In the genomic region with DNA sequence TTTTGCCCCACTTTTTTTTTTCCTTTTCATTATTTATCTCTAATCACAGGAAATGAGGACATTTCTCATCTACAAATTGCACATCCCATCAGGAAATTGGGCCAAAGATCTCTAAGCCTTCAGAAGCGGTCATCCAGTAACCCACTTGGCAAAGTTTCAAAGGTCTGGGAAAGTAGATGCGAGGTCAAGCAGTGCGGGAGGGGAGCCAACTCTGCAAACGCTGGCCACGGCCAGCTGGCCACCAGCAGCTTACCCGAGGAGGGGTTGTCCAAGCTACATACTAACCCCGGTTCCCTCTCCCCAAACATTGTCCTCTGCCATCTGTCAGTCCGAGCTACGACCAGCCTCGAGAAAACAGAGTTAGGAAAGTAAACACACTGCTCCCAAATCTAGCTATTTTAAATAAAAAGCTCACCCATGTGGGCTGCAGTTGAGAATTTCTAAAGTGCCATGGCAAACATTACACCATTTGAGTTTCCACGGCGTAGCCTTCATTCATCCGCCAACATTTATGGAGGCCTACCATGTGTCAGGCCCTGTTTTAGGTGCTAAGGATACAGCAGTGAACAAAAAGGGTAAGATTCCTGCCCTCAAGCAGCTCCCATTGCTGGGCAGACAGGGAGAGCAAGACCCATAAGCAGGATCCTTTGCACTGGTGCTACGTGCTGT, we compare ENCODE assay signal across 1 cellular context.
TF ChIP-seq lines count a peak whose summit lies in the region.

No MANE protein-coding gene starts in this region.

TF ChIP-seq in HepG2, 621 proteins besides CTCF, POLR2A, EP300 and RAD21 (continues in another document):
- TF ChIP-seq ZNF703 (CRISPR knock-in tag; IDR thresholded peaks at IDR 0.05; ENCODE audit: borderline replicate concordance) (no peak), SIN3A (IDR thresholded peaks at IDR 0.05; ENCODE audit: borderline replicate concordance, low read depth, low read length) (peak; percentile 74; the same call in 1 of the 2 replicates), MAX (IDR thresholded peaks at IDR 0.05) (peak; percentile 29; the same call in 1 of the 2 replicates), REL (CRISPR knock-in tag; conservative IDR thresholded peaks at IDR 0.05) (peak; percentile 78; the same call in 1 of the 2 replicates), MXI1 (IDR thresholded peaks at IDR 0.05; ENCODE audit: borderline replicate concordance, low read depth, low read length) (no peak), SKI (IDR thresholded peaks at IDR 0.05; ENCODE audit: partially characterized antibody) (no peak), ZNF788 (CRISPR knock-in tag; IDR thresholded peaks at IDR 0.05; ENCODE audit: borderline replicate concordance) (no peak), MXD4 (CRISPR knock-in tag; IDR thresholded peaks at IDR 0.05) (no peak), DMAP1 (CRISPR knock-in tag; IDR thresholded peaks at IDR 0.05) (0 out of 2 replicates have a peak, but pooled peaks have one; percentile 25), CCDC6 (CRISPR knock-in tag; IDR thresholded peaks at IDR 0.05) (no peak), RBM22 (optimal IDR thresholded peaks at IDR 0.05; ENCODE audit: low read length) (no peak), ZFP41 (CRISPR knock-in tag; IDR thresholded peaks at IDR 0.05; ENCODE audit: borderline replicate concordance) (no peak), ZFP37 (CRISPR knock-in tag; IDR thresholded peaks at IDR 0.05; ENCODE audit: borderline replicate concordance) (no peak), ZFP1 (CRISPR knock-in tag; IDR thresholded peaks at IDR 0.05) (no peak), MLX (CRISPR knock-in tag; IDR thresholded peaks at IDR 0.05) (0 out of 2 replicates have a peak, but pooled peaks have one; percentile 10), NCOA1 (CRISPR knock-in tag; IDR thresholded peaks at IDR 0.05) (no peak), TBX2 (CRISPR knock-in tag; IDR thresholded peaks at IDR 0.05; ENCODE audit: borderline replicate concordance) (no peak), NR2F1 (CRISPR knock-in tag; IDR thresholded peaks at IDR 0.05) (peak; percentile 58 to 71), FOXP1 (IDR thresholded peaks at IDR 0.05) (no peak), FOXP1 (CRISPR knock-in tag; IDR thresholded peaks at IDR 0.05) (no peak), RARA (CRISPR knock-in tag; IDR thresholded peaks at IDR 0.05) (peak; percentile 82), FOXA1 (IDR thresholded peaks at IDR 0.05) (no peak), FOXA1 (CRISPR knock-in tag; IDR thresholded peaks at IDR 0.05) (no peak), MEF2D (CRISPR knock-in tag; IDR thresholded peaks at IDR 0.05) (peak; percentile 58; the same call in 1 of the 2 replicates), ZNF619 (CRISPR knock-in tag; IDR thresholded peaks at IDR 0.05) (no peak), ZKSCAN8 (CRISPR knock-in tag; IDR thresholded peaks at IDR 0.05; ENCODE audit: borderline replicate concordance) (no peak; the same call in 1 of the 2 replicates), ZNF354B (CRISPR knock-in tag; IDR thresholded peaks at IDR 0.05) (no peak), PATZ1 (CRISPR knock-in tag; IDR thresholded peaks at IDR 0.05) (peak; percentile 82), ZNF614 (CRISPR knock-in tag; IDR thresholded peaks at IDR 0.05; ENCODE audit: borderline replicate concordance) (no peak), RARG (CRISPR knock-in tag; IDR thresholded peaks at IDR 0.05; ENCODE audit: low read depth) (no peak), CREM (IDR thresholded peaks at IDR 0.05) (no peak; the same call in 1 of the 2 replicates), CREM (CRISPR knock-in tag; IDR thresholded peaks at IDR 0.05) (no peak), MAFF (IDR thresholded peaks at IDR 0.05; ENCODE audit: low read depth, low read length) (no peak), ZNF432 (CRISPR knock-in tag; IDR thresholded peaks at IDR 0.05; ENCODE audit: borderline replicate concordance) (no peak), SCMH1 (CRISPR knock-in tag; IDR thresholded peaks at IDR 0.05; ENCODE audit: borderline replicate concordance) (no peak), GATA4 (IDR thresholded peaks at IDR 0.05; ENCODE audit: borderline replicate concordance, low read depth) (0 out of 2 replicates have a peak, but pooled peaks have one; percentile 5), GMEB1 (CRISPR knock-in tag; IDR thresholded peaks at IDR 0.05; ENCODE audit: borderline replicate concordance) (no peak), ZSCAN9 (CRISPR knock-in tag; IDR thresholded peaks at IDR 0.05; ENCODE audit: borderline replicate concordance) (peak; percentile 86; the same call in 1 of the 2 replicates), FOXM1 (CRISPR knock-in tag; IDR thresholded peaks at IDR 0.05) (no peak), GATAD2A (CRISPR knock-in tag; IDR thresholded peaks at IDR 0.05) (0 out of 2 replicates have a peak, but pooled peaks have one; percentile 31), TCF12 (IDR thresholded peaks at IDR 0.05) (no peak), TCF12 (CRISPR knock-in tag; IDR thresholded peaks at IDR 0.05) (0 out of 2 replicates have a peak, but pooled peaks have one; percentile 8), GTF2F1 (IDR thresholded peaks at IDR 0.05; ENCODE audit: low read length) (no peak), RXRB (CRISPR knock-in tag; IDR thresholded peaks at IDR 0.05; ENCODE audit: borderline replicate concordance) (peak; percentile 98), JDP2 (CRISPR knock-in tag; IDR thresholded peaks at IDR 0.05; ENCODE audit: borderline replicate concordance) (no peak), ZNF569 (CRISPR knock-in tag; IDR thresholded peaks at IDR 0.05; ENCODE audit: borderline replicate concordance) (no peak), CBX5 (CRISPR knock-in tag; IDR thresholded peaks at IDR 0.05; ENCODE audit: borderline replicate concordance) (no peak), ZSCAN22 (CRISPR knock-in tag; IDR thresholded peaks at IDR 0.05) (0 out of 2 replicates have a peak, but pooled peaks have one; percentile 45), PAXIP1 (CRISPR knock-in tag; conservative IDR thresholded peaks at IDR 0.05) (peak; percentile 62), ZBTB7B (CRISPR knock-in tag; IDR thresholded peaks at IDR 0.05) (no peak), ZKSCAN1 (IDR thresholded peaks at IDR 0.05; ENCODE audit: low read length) (0 out of 2 replicates have a peak, but pooled peaks have one; percentile 19), ZNF44 (CRISPR knock-in tag; IDR thresholded peaks at IDR 0.05) (no peak)
- TF ChIP-seq, protein P1, sequence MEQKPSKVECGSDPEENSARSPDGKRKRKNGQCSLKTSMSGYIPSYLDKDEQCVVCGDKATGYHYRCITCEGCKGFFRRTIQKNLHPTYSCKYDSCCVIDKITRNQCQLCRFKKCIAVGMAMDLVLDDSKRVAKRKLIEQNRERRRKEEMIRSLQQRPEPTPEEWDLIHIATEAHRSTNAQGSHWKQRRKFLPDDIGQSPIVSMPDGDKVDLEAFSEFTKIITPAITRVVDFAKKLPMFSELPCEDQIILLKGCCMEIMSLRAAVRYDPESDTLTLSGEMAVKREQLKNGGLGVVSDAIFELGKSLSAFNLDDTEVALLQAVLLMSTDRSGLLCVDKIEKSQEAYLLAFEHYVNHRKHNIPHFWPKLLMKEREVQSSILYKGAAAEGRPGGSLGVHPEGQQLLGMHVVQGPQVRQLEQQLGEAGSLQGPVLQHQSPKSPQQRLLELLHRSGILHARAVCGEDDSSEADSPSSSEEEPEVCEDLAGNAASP (CRISPR knock-in tag; IDR thresholded peaks at IDR 0.05; ENCODE audit: borderline replicate concordance) = 0 out of 2 replicates have a peak, but pooled peaks have one; percentile 11
- TF ChIP-seq, protein P2, sequence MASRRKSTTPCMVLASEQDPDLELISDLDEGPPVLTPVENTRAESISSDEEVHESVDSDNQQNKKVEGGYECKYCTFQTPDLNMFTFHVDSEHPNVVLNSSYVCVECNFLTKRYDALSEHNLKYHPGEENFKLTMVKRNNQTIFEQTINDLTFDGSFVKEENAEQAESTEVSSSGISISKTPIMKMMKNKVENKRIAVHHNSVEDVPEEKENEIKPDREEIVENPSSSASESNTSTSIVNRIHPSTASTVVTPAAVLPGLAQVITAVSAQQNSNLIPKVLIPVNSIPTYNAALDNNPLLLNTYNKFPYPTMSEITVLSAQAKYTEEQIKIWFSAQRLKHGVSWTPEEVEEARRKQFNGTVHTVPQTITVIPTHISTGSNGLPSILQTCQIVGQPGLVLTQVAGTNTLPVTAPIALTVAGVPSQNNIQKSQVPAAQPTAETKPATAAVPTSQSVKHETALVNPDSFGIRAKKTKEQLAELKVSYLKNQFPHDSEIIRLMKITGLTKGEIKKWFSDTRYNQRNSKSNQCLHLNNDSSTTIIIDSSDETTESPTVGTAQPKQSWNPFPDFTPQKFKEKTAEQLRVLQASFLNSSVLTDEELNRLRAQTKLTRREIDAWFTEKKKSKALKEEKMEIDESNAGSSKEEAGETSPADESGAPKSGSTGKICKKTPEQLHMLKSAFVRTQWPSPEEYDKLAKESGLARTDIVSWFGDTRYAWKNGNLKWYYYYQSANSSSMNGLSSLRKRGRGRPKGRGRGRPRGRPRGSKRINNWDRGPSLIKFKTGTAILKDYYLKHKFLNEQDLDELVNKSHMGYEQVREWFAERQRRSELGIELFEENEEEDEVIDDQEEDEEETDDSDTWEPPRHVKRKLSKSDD (CRISPR knock-in tag; IDR thresholded peaks at IDR 0.05; ENCODE audit: low read depth) = no peak
- TF ChIP-seq, protein P3, sequence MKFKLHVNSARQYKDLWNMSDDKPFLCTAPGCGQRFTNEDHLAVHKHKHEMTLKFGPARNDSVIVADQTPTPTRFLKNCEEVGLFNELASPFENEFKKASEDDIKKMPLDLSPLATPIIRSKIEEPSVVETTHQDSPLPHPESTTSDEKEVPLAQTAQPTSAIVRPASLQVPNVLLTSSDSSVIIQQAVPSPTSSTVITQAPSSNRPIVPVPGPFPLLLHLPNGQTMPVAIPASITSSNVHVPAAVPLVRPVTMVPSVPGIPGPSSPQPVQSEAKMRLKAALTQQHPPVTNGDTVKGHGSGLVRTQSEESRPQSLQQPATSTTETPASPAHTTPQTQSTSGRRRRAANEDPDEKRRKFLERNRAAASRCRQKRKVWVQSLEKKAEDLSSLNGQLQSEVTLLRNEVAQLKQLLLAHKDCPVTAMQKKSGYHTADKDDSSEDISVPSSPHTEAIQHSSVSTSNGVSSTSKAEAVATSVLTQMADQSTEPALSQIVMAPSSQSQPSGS (CRISPR knock-in tag; IDR thresholded peaks at IDR 0.05) = no peak
